ENCODE assay signal across 8 cellular contexts in genomic region chr12:4849024-4849594, GRCh38.
DNase-seq lines count a peak whose midpoint lies in the region; ATAC-seq and TF ChIP-seq lines count a peak whose summit lies in the region.

No MANE protein-coding gene starts in this region.

- H3K27ac Mint-ChIP-seq in CD14-positive monocyte = no peak overlapping the region

- ATAC-seq in psoas muscle (no peak), GM19328 (IDR thresholded peaks at IDR 0.05; ENCODE audit: unreplicated experiment) (no peak), GM21360 (IDR thresholded peaks at IDR 0.05; ENCODE audit: unreplicated experiment) (no peak)

- H3K36me3 ChIP-seq in psoas muscle (ENCODE audit: insufficient read depth in 1 of 2, low read depth in 1 of 2) = no peaks in the 10 kb centered on the region

- DNase-seq in CD14-positive monocyte (ENCODE audit: low spot score) = no peak
- peak; percentile 37 for DNase-seq in OCI-M1 (lab: John Stamatoyannopoulos, UW)
- DNase-seq in epidermal melanocyte (ENCODE audit: insufficient read length, low spot score) = peak; percentile 36
- DNase-seq in psoas muscle = no peak
- no peak for DNase-seq in amygdala (lab: John Stamatoyannopoulos, UW)

- no peak overlapping the region for H3K4me3 Mint-ChIP-seq in CD14-positive monocyte

- 35 to 44% (median 41%) methylated on average over 12 of the region's 12 CpGs for WGBS in psoas muscle, 3 donors

- H3K9me3 Mint-ChIP-seq in CD14-positive monocyte = no peaks in the 10 kb centered on the region

- TF ChIP-seq CTCF in CD14-positive monocyte (IDR thresholded peaks at IDR 0.05) (peak; percentile 81), GM12874 (IDR thresholded peaks at IDR 0.05; ENCODE audit: insufficient read depth, low read depth, low read length) (peak; percentile 55; the same call in 1 of the 2 replicates), psoas muscle (IDR thresholded peaks at IDR 0.05) (peak; percentile 62)

- H3K4me3 ChIP-seq in psoas muscle = no peak overlapping the region

- H3K4me1 Mint-ChIP-seq in CD14-positive monocyte = no peaks in the 10 kb centered on the region

- H3K36me3 Mint-ChIP-seq in CD14-positive monocyte = no peaks in the 10 kb centered on the region

- intact Hi-C loops in CD14-positive monocyte (cut with micrococcal nuclease) (no loop called here), psoas muscle (cut with DNase I) (no loop called here)

- H3K27me3 Mint-ChIP-seq in CD14-positive monocyte (ENCODE audit: low read depth in 3 of 3) = peaks cover 3 to 8% (median 3%) of the 10 kb centered on the region in 3 donors

- no peaks in the 10 kb centered on the region for H3K27me3 ChIP-seq in psoas muscle (ENCODE audit: insufficient read depth in 3 of 3, low read length in 2 of 3)

- H3K9me3 ChIP-seq in psoas muscle = no peaks in the 10 kb centered on the region

- no peak overlapping the region for H3K27ac ChIP-seq in psoas muscle

- H3K4me1 ChIP-seq in psoas muscle = no peaks in the 10 kb centered on the region

Comparison
In these comparisons a context has a peak if more than half of its experiments do, and no peak if none do; other contexts are left out.
1. DNase-seq: peak in OCI-M1 (single experiment) and epidermal melanocyte (single experiment); none in CD14-positive monocyte (single experiment), psoas muscle (0 of 2) and amygdala (0 of 56).
2. Peak in every context shown above with its lines, with median percentiles within 50 percentile points of each other: CTCF ChIP-seq.